In genomic region chr14:93059917-93060545, GRCh38 we compare ENCODE assay signal across 10 cellular contexts. TPM values are rescaled to one million over a fixed set of nuclear protein-coding genes. Genes with fewer than 3 reads are reported as not detected.
A peak's percentile ranks its signal among the peaks of the same experiment; 100 is the strongest.
DNase-seq lines count a peak whose midpoint lies in the region; ATAC-seq, FAIRE-seq and TF ChIP-seq lines count a peak whose summit lies in the region.
"Had no signal": no experiment of that assay in that cellular context is flagged by ENCODE, and none has a peak within 500 bp of the region (broad histone marks: within the 10 kb centered on the region; RNA-seq: fewer than 3 reads in every experiment).

No MANE protein-coding gene starts in this region.

- no peak for TF ChIP-seq POLR2A in GM12892 (IDR thresholded peaks at IDR 0.05; ENCODE audit: low read depth, low read length)
- TF ChIP-seq POLR2A in body of pancreas (IDR thresholded peaks at IDR 0.05), result no peak

- H3K9ac ChIP-seq in endodermal cell (ENCODE audit: extremely low read depth, low read length, poor library complexity, severe bottlenecking) (no peak overlapping the region), rectal smooth muscle tissue (ENCODE audit: low read length) (no peak overlapping the region)

- TF ChIP-seq CTCF in endodermal cell (conservative IDR thresholded peaks at IDR 0.05) (no peak), body of pancreas (IDR thresholded peaks at IDR 0.05) (no peak)

- no peaks in the 10 kb centered on the region for H3K27me3 ChIP-seq in endodermal cell (ENCODE audit: control insufficient read depth, insufficient read depth, low read length, poor library complexity, severe bottlenecking)
- no peaks in the 10 kb centered on the region for H3K27me3 ChIP-seq in rectal smooth muscle tissue (ENCODE audit: control insufficient read depth, insufficient read depth, low read length)
- H3K27me3 ChIP-seq in body of pancreas, result no peaks in the 10 kb centered on the region

- no peak for DNase-seq in GM12892 (ENCODE audit: insufficient read length)
- DNase-seq in NCI-H69 (lab: John Stamatoyannopoulos, UW), result peak; percentile 18
- peak; percentile 80 for DNase-seq in endodermal cell
- DNase-seq in inferior parietal cortex (ENCODE audit: extremely low spot score), result no peak
- no peak for DNase-seq in body of pancreas
- DNase-seq: amniotic stem cell, NCI-H226 had no signal

- peak; percentile 69 for FAIRE-seq in GM12892 (lab: Jason Lieb, UNC)

- H3K4me3 ChIP-seq in endodermal cell (ENCODE audit: low read length) (no peak overlapping the region), rectal smooth muscle tissue (ENCODE audit: low read length) (no peak overlapping the region), body of pancreas (no peak overlapping the region)

- H3K9me3 Mint-ChIP-seq in endodermal cell, result no peaks in the 10 kb centered on the region
- H3K9me3 Mint-ChIP-seq: natural killer cell treated with Interleukin-12 subunit alpha and Interleukin-12 subunit beta and Interleukin-15 and Interleukin-18, amount 100 ng/mL, for 72 hours had no signal

- H3K27me3 Mint-ChIP-seq in endodermal cell (ENCODE audit: insufficient read depth), result no peaks in the 10 kb centered on the region
- H3K27me3 Mint-ChIP-seq: natural killer cell treated with Interleukin-12 subunit alpha and Interleukin-12 subunit beta and Interleukin-15 and Interleukin-18, amount 100 ng/mL, for 72 hours had no signal

- H3K27ac ChIP-seq in endodermal cell (ENCODE audit: low read depth, low read length), result no peak overlapping the region
- peak overlapping the region; percentile 16 for H3K27ac ChIP-seq in rectal smooth muscle tissue (ENCODE audit: low read depth, low read length)
- peak overlapping the region in 1 of 4 donors; percentile 4 for H3K27ac ChIP-seq in body of pancreas

- peaks cover 34% of the 10 kb centered on the region for H3K4me1 Mint-ChIP-seq in endodermal cell

- no peaks in the 10 kb centered on the region for H3K36me3 ChIP-seq in endodermal cell (ENCODE audit: control insufficient read depth, insufficient read depth, low read length)
- no peaks in the 10 kb centered on the region for H3K36me3 ChIP-seq in rectal smooth muscle tissue (ENCODE audit: control insufficient read depth, insufficient read depth, low read length)
- H3K36me3 ChIP-seq in body of pancreas (replicated peaks in 1 of 2; ENCODE audit: insufficient read depth in 1 of 2, low read depth in 2 of 2), result no peaks in the 10 kb centered on the region

- intact Hi-C loops in body of pancreas (cut with DNase I), result no loop called here

- 79 to 81% methylated on average over 6 to 9 of the region's 9 CpGs for WGBS in endodermal cell (ENCODE audit: insufficient coverage in 1 of 2, insufficient read length in 1 of 2), 2 experiments
- WGBS in body of pancreas, 2 donors, result 69 to 79% methylated on average over 8 to 9 of the region's 9 CpGs

- ATAC-seq in GM19452 (IDR thresholded peaks at IDR 0.05; ENCODE audit: unreplicated experiment) (no peak), body of pancreas (no peak)

- H3K4me3 Mint-ChIP-seq in endodermal cell, result no peak overlapping the region
- H3K4me3 Mint-ChIP-seq: natural killer cell treated with Interleukin-12 subunit alpha and Interleukin-12 subunit beta and Interleukin-15 and Interleukin-18, amount 100 ng/mL, for 72 hours had no signal

- H3K4me1 ChIP-seq in endodermal cell (ENCODE audit: control insufficient read depth, insufficient read depth, low read length), result peaks cover 20% of the 10 kb centered on the region
- peaks cover 74% of the 10 kb centered on the region for H3K4me1 ChIP-seq in rectal smooth muscle tissue (ENCODE audit: control insufficient read depth, insufficient read depth, low read length)
- peaks cover 24% of the 10 kb centered on the region for H3K4me1 ChIP-seq in body of pancreas

- H3K36me3 Mint-ChIP-seq in endodermal cell (ENCODE audit: low read depth), result no peaks in the 10 kb centered on the region
- H3K36me3 Mint-ChIP-seq: natural killer cell treated with Interleukin-12 subunit alpha and Interleukin-12 subunit beta and Interleukin-15 and Interleukin-18, amount 100 ng/mL, for 72 hours had no signal

- H3K27ac Mint-ChIP-seq in endodermal cell, result peak overlapping the region; percentile 73

- H3K9me3 ChIP-seq in endodermal cell (ENCODE audit: control insufficient read depth, low read length) (no peaks in the 10 kb centered on the region), body of pancreas (no peaks in the 10 kb centered on the region)

RNA-seq across cellular contexts. Expression of gene ITPK1, which starts 55.7 kb away (rescaled TPM):
- polyA plus RNA-seq in GM12892 (2012; ENCODE audit: missing spikeins), result 22.0 TPM
- 10 to 100 TPM; 59.9 to 66.9 TPM for total RNA-seq in endodermal cell
- polyA plus RNA-seq in endodermal cell (2013, experiment 1 of 2), result 30.1 TPM
- polyA plus RNA-seq in endodermal cell (2013, experiment 2 of 2), result 32.0 TPM
- 10 to 100 TPM; 30.1 to 32.6 TPM for total RNA-seq in body of pancreas

Comparison
In these comparisons a context has a peak if more than half of its experiments do, and no peak if none do; other contexts are left out.
1. DNase-seq: peak in NCI-H69 (single experiment) and endodermal cell (single experiment); none in GM12892 (single experiment), inferior parietal cortex (single experiment) and body of pancreas (0 of 4).